1 cellular context compared by ENCODE assay signal in genomic region chr3:16335772-16336621, GRCh38.
TF ChIP-seq lines count a peak whose summit lies in the region.

No MANE protein-coding gene starts in this region.

TF ChIP-seq in IMR-90, 13 proteins besides CTCF, POLR2A, EP300 and RAD21 (continued from another document):
- TF ChIP-seq MXI1 (IDR thresholded peaks at IDR 0.05; ENCODE audit: borderline replicate concordance, low read depth, low read length) (no peak), CEBPB (IDR thresholded peaks at IDR 0.05; ENCODE audit: low read depth, low read length) (no peak), SMC3 (IDR thresholded peaks at IDR 0.05; ENCODE audit: low read depth, low read length) (no peak), RCOR1 (IDR thresholded peaks at IDR 0.05; ENCODE audit: insufficient replicate concordance, low read length) (no peak), BHLHE40 (IDR thresholded peaks at IDR 0.05; ENCODE audit: low read depth, low read length) (no peak), CHD1 (IDR thresholded peaks at IDR 0.05; ENCODE audit: low read depth, low read length) (no peak), USF2 (IDR thresholded peaks at IDR 0.05; ENCODE audit: low read depth, low read length) (no peak), MAZ (IDR thresholded peaks at IDR 0.05; ENCODE audit: borderline replicate concordance, low read depth, low read length) (no peak), MAFK (IDR thresholded peaks at IDR 0.05; ENCODE audit: low read depth, low read length) (no peak), ELK1 (IDR thresholded peaks at IDR 0.05; ENCODE audit: borderline replicate concordance, low read depth, low read length) (no peak)
TF ChIP-seq in IMR-90: peak in this region for 0.
